Comparison of ENCODE assay signal across 6 cellular contexts in genomic region chr16:77394699-77395098, GRCh38. TPM values are rescaled to one million over a fixed set of nuclear protein-coding genes. Genes with fewer than 3 reads are reported as not detected.
"Had no signal": no experiment of that assay in that cellular context is flagged by ENCODE, and none has a peak within 500 bp of the region (broad histone marks: within the 10 kb centered on the region; RNA-seq: fewer than 3 reads in every experiment).

No MANE protein-coding gene starts in this region.

- H2AFZ ChIP-seq: GM23338 had no signal

- ATAC-seq: GM23338, K562 had no signal

- H3K4me3 ChIP-seq: GM23338, K562 had no signal

- H3K4me2 ChIP-seq: GM23338 had no signal

- DNase-seq: H9, HCEC 1CT, IMR-90 had no signal

RNA-seq across cellular contexts. Expression of gene ADAMTS18, which starts 40.1 kb away (rescaled TPM):
- total RNA-seq: HT-29, IMR-90, K562 had no signal
- polyA plus RNA-seq: IMR-90, K562 had no signal
